1 cellular context compared by ENCODE assay signal in the genomic region with DNA sequence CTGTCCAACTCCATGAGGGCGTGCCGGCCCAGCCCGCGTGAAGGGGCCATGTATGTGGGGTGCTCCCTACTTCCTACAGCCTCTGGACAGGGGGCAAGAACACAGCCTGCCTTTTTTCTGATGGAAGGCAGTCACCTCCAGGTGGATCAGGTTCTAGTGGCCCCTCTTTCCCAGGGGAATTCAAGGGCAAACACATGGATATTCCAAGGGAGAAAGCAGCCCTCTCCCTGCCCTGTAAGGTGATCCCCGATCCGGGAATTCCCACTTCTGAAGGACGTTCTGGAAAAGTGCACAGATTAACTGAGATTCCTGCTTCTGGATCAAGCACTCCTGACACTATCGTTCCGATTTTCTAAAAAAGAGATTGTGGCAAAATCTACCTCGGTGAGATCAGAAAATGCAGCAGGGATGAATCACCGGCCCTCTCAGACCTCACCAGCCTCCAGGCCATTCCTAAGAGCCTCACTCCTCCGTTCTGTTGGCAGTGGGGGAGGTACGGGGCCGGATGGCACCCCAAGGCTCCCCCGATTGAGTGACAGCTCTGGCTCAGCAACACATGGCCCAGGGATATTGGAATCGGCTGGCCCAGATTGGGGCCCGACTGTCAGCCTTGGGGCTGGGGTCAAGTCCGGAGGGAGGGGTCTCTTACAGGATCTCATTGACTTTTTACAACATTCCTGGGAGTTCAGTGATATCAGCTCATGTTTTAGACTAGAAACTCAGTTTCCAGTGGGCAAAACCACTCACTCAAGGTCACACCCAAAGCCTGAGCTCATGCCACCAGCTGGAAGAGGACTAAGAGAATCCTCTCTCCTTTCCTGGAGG.
TF ChIP-seq lines count a peak whose summit lies in the region.

No MANE protein-coding gene starts in this region.

TF ChIP-seq in HepG2, 621 proteins besides CTCF, POLR2A, EP300 and RAD21 (continued from another document and continues in another):
- no peak for TF ChIP-seq MBD4 (IDR thresholded peaks at IDR 0.05; ENCODE audit: borderline replicate concordance, low read length)
- TF ChIP-seq, protein P1, sequence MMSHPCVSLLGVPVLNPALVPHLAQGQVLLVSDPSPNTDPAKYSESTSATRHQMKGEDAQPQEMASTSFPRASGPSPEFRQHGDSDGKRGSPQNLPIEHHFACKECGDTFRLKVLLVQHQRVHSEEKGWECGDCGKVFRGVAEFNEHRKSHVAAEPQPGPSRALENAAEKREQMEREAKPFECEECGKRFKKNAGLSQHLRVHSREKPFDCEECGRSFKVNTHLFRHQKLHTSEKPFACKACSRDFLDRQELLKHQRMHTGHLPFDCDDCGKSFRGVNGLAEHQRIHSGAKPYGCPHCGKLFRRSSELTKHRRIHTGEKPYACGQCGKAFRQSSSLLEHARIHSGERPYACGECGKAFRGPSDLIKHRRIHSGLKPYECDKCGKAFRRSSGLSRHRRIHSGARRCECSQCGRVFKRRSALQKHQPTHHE (CRISPR knock-in tag; IDR thresholded peaks at IDR 0.05; ENCODE audit: borderline replicate concordance), result no peak
- TF ChIP-seq, protein P2, sequence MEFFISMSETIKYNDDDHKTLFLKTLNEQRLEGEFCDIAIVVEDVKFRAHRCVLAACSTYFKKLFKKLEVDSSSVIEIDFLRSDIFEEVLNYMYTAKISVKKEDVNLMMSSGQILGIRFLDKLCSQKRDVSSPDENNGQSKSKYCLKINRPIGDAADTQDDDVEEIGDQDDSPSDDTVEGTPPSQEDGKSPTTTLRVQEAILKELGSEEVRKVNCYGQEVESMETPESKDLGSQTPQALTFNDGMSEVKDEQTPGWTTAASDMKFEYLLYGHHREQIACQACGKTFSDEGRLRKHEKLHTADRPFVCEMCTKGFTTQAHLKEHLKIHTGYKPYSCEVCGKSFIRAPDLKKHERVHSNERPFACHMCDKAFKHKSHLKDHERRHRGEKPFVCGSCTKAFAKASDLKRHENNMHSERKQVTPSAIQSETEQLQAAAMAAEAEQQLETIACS (CRISPR knock-in tag; IDR thresholded peaks at IDR 0.05), result no peak
- TF ChIP-seq SNRNP70 (IDR thresholded peaks at IDR 0.05; ENCODE audit: low read depth, low read length), result no peak
- TF ChIP-seq, protein P3, sequence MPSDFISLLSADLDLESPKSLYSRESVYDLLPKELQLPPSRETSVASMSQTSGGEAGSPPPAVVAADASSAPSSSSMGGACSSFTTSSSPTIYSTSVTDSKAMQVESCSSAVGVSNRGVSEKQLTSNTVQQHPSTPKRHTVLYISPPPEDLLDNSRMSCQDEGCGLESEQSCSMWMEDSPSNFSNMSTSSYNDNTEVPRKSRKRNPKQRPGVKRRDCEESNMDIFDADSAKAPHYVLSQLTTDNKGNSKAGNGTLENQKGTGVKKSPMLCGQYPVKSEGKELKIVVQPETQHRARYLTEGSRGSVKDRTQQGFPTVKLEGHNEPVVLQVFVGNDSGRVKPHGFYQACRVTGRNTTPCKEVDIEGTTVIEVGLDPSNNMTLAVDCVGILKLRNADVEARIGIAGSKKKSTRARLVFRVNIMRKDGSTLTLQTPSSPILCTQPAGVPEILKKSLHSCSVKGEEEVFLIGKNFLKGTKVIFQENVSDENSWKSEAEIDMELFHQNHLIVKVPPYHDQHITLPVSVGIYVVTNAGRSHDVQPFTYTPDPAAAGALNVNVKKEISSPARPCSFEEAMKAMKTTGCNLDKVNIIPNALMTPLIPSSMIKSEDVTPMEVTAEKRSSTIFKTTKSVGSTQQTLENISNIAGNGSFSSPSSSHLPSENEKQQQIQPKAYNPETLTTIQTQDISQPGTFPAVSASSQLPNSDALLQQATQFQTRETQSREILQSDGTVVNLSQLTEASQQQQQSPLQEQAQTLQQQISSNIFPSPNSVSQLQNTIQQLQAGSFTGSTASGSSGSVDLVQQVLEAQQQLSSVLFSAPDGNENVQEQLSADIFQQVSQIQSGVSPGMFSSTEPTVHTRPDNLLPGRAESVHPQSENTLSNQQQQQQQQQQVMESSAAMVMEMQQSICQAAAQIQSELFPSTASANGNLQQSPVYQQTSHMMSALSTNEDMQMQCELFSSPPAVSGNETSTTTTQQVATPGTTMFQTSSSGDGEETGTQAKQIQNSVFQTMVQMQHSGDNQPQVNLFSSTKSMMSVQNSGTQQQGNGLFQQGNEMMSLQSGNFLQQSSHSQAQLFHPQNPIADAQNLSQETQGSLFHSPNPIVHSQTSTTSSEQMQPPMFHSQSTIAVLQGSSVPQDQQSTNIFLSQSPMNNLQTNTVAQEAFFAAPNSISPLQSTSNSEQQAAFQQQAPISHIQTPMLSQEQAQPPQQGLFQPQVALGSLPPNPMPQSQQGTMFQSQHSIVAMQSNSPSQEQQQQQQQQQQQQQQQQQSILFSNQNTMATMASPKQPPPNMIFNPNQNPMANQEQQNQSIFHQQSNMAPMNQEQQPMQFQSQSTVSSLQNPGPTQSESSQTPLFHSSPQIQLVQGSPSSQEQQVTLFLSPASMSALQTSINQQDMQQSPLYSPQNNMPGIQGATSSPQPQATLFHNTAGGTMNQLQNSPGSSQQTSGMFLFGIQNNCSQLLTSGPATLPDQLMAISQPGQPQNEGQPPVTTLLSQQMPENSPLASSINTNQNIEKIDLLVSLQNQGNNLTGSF (CRISPR knock-in tag; IDR thresholded peaks at IDR 0.05), result no peak
- no peak for TF ChIP-seq MAFG (CRISPR knock-in tag; IDR thresholded peaks at IDR 0.05)
- no peak for TF ChIP-seq ZNF329 (CRISPR knock-in tag; IDR thresholded peaks at IDR 0.05; ENCODE audit: low read depth)
- no peak for TF ChIP-seq ZNF792 (CRISPR knock-in tag; IDR thresholded peaks at IDR 0.05)
- TF ChIP-seq ZNF264 (CRISPR knock-in tag; IDR thresholded peaks at IDR 0.05), result no peak
- TF ChIP-seq ZNF138 (CRISPR knock-in tag; IDR thresholded peaks at IDR 0.05; ENCODE audit: low read depth), result no peak
- no peak for TF ChIP-seq ZNF350 (CRISPR knock-in tag; IDR thresholded peaks at IDR 0.05; ENCODE audit: borderline replicate concordance, low read depth)
- TF ChIP-seq PAF1 (CRISPR knock-in tag; IDR thresholded peaks at IDR 0.05), result no peak
- TF ChIP-seq MXI1 (IDR thresholded peaks at IDR 0.05; ENCODE audit: borderline replicate concordance, low read depth, low read length), result peak; percentile 42; the same call in 1 of the 3 replicates
- no peak for TF ChIP-seq AHR (CRISPR knock-in tag; IDR thresholded peaks at IDR 0.05)
- TF ChIP-seq ZNF430 (CRISPR knock-in tag; IDR thresholded peaks at IDR 0.05), result no peak
- no peak for TF ChIP-seq SRF (IDR thresholded peaks at IDR 0.05; ENCODE audit: low read depth, low read length)
- TF ChIP-seq ZNF720 (CRISPR knock-in tag; IDR thresholded peaks at IDR 0.05), result no peak
- TF ChIP-seq ZNF12 (CRISPR knock-in tag; IDR thresholded peaks at IDR 0.05), result no peak
- TF ChIP-seq RFX1 (IDR thresholded peaks at IDR 0.05), result no peak
- TF ChIP-seq DPF2 (CRISPR knock-in tag; IDR thresholded peaks at IDR 0.05; ENCODE audit: borderline replicate concordance, low read depth), result no peak
- TF ChIP-seq STAT5B (CRISPR knock-in tag; IDR thresholded peaks at IDR 0.05), result no peak
- no peak for TF ChIP-seq ZNF772 (CRISPR knock-in tag; IDR thresholded peaks at IDR 0.05)
- TF ChIP-seq KMT2A (CRISPR knock-in tag; IDR thresholded peaks at IDR 0.05), result no peak
- TF ChIP-seq KDM5A (IDR thresholded peaks at IDR 0.05; ENCODE audit: borderline replicate concordance, low read length), result no peak
- TF ChIP-seq XBP1 (CRISPR knock-in tag; IDR thresholded peaks at IDR 0.05), result no peak
- no peak; the same call in 1 of the 2 replicates for TF ChIP-seq ETV5 (CRISPR knock-in tag; IDR thresholded peaks at IDR 0.05; ENCODE audit: borderline replicate concordance)
- TF ChIP-seq, protein P4, sequence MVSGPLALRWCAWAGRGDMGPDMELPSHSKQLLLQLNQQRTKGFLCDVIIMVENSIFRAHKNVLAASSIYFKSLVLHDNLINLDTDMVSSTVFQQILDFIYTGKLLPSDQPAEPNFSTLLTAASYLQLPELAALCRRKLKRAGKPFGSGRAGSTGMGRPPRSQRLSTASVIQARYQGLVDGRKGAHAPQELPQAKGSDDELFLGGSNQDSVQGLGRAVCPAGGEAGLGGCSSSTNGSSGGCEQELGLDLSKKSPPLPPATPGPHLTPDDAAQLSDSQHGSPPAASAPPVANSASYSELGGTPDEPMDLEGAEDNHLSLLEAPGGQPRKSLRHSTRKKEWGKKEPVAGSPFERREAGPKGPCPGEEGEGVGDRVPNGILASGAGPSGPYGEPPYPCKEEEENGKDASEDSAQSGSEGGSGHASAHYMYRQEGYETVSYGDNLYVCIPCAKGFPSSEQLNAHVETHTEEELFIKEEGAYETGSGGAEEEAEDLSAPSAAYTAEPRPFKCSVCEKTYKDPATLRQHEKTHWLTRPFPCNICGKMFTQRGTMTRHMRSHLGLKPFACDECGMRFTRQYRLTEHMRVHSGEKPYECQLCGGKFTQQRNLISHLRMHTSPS (CRISPR knock-in tag; IDR thresholded peaks at IDR 0.05; ENCODE audit: low read depth), result no peak
- TF ChIP-seq GZF1 (CRISPR knock-in tag; IDR thresholded peaks at IDR 0.05), result no peak
- TF ChIP-seq ZNF616 (CRISPR knock-in tag; IDR thresholded peaks at IDR 0.05; ENCODE audit: low read depth), result no peak
- TF ChIP-seq, protein P5, sequence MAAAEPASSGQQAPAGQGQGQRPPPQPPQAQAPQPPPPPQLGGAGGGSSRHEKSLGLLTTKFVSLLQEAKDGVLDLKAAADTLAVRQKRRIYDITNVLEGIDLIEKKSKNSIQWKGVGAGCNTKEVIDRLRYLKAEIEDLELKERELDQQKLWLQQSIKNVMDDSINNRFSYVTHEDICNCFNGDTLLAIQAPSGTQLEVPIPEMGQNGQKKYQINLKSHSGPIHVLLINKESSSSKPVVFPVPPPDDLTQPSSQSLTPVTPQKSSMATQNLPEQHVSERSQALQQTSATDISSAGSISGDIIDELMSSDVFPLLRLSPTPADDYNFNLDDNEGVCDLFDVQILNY (CRISPR knock-in tag; conservative IDR thresholded peaks at IDR 0.05), result no peak
- TF ChIP-seq RFX3 (CRISPR knock-in tag; IDR thresholded peaks at IDR 0.05), result no peak
- TF ChIP-seq REL (CRISPR knock-in tag; conservative IDR thresholded peaks at IDR 0.05), result no peak
- TF ChIP-seq NR1H2 (CRISPR knock-in tag; IDR thresholded peaks at IDR 0.05; ENCODE audit: borderline replicate concordance, low read depth), result no peak
- TF ChIP-seq, protein P6, sequence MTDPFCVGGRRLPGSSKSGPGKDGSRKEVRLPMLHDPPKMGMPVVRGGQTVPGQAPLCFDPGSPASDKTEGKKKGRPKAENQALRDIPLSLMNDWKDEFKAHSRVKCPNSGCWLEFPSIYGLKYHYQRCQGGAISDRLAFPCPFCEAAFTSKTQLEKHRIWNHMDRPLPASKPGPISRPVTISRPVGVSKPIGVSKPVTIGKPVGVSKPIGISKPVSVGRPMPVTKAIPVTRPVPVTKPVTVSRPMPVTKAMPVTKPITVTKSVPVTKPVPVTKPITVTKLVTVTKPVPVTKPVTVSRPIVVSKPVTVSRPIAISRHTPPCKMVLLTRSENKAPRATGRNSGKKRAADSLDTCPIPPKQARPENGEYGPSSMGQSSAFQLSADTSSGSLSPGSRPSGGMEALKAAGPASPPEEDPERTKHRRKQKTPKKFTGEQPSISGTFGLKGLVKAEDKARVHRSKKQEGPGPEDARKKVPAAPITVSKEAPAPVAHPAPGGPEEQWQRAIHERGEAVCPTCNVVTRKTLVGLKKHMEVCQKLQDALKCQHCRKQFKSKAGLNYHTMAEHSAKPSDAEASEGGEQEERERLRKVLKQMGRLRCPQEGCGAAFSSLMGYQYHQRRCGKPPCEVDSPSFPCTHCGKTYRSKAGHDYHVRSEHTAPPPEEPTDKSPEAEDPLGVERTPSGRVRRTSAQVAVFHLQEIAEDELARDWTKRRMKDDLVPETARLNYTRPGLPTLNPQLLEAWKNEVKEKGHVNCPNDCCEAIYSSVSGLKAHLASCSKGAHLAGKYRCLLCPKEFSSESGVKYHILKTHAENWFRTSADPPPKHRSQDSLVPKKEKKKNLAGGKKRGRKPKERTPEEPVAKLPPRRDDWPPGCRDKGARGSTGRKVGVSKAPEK (CRISPR knock-in tag; IDR thresholded peaks at IDR 0.05; ENCODE audit: borderline replicate concordance), result no peak
- no peak for TF ChIP-seq ZNF343 (CRISPR knock-in tag; IDR thresholded peaks at IDR 0.05)
- TF ChIP-seq ZKSCAN1 (IDR thresholded peaks at IDR 0.05; ENCODE audit: low read length), result no peak
- TF ChIP-seq GABPA (IDR thresholded peaks at IDR 0.05; ENCODE audit: low read depth, low read length), result no peak
- TF ChIP-seq GABPA (CRISPR knock-in tag; IDR thresholded peaks at IDR 0.05; ENCODE audit: low read depth), result no peak
- no peak for TF ChIP-seq ISX (CRISPR knock-in tag; conservative IDR thresholded peaks at IDR 0.05)
- TF ChIP-seq ZNF746 (CRISPR knock-in tag; IDR thresholded peaks at IDR 0.05), result no peak
- TF ChIP-seq, protein P7, sequence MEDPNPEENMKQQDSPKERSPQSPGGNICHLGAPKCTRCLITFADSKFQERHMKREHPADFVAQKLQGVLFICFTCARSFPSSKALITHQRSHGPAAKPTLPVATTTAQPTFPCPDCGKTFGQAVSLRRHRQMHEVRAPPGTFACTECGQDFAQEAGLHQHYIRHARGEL (CRISPR knock-in tag; IDR thresholded peaks at IDR 0.05), result no peak
- no peak for TF ChIP-seq ZNF251 (CRISPR knock-in tag; IDR thresholded peaks at IDR 0.05)
- TF ChIP-seq, protein P8, sequence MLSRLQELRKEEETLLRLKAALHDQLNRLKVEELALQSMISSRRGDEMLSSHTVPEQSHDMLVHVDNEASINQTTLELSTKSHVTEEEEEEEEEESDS (CRISPR knock-in tag; IDR thresholded peaks at IDR 0.05; ENCODE audit: borderline replicate concordance), result no peak
- TF ChIP-seq ZFYVE20 (CRISPR knock-in tag; IDR thresholded peaks at IDR 0.05; ENCODE audit: borderline replicate concordance, low read depth), result no peak
- TF ChIP-seq, protein P9, sequence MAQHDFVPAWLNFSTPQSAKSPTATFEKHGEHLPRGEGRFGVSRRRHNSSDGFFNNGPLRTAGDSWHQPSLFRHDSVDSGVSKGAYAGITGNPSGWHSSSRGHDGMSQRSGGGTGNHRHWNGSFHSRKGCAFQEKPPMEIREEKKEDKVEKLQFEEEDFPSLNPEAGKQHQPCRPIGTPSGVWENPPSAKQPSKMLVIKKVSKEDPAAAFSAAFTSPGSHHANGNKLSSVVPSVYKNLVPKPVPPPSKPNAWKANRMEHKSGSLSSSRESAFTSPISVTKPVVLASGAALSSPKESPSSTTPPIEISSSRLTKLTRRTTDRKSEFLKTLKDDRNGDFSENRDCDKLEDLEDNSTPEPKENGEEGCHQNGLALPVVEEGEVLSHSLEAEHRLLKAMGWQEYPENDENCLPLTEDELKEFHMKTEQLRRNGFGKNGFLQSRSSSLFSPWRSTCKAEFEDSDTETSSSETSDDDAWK (CRISPR knock-in tag; IDR thresholded peaks at IDR 0.05), result no peak
- TF ChIP-seq RBM22 (optimal IDR thresholded peaks at IDR 0.05; ENCODE audit: low read length), result no peak
- TF ChIP-seq TCF7L2 (IDR thresholded peaks at IDR 0.05; ENCODE audit: low read depth, low read length), result no peak
- no peak for TF ChIP-seq NR3C1 (CRISPR knock-in tag; IDR thresholded peaks at IDR 0.05)
- no peak for TF ChIP-seq CBX2 (IDR thresholded peaks at IDR 0.05; ENCODE audit: low read depth, low read length)
- no peak for TF ChIP-seq CBX2 (CRISPR knock-in tag; IDR thresholded peaks at IDR 0.05; ENCODE audit: low read depth)
- TF ChIP-seq, protein P10, sequence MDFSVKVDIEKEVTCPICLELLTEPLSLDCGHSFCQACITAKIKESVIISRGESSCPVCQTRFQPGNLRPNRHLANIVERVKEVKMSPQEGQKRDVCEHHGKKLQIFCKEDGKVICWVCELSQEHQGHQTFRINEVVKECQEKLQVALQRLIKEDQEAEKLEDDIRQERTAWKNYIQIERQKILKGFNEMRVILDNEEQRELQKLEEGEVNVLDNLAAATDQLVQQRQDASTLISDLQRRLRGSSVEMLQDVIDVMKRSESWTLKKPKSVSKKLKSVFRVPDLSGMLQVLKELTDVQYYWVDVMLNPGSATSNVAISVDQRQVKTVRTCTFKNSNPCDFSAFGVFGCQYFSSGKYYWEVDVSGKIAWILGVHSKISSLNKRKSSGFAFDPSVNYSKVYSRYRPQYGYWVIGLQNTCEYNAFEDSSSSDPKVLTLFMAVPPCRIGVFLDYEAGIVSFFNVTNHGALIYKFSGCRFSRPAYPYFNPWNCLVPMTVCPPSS (IDR thresholded peaks at IDR 0.05), result no peak
- TF ChIP-seq KLF13 (CRISPR knock-in tag; IDR thresholded peaks at IDR 0.05), result no peak
